Comparison of ENCODE assay signal across 8 cellular contexts in genomic region chr1:112714313-112715263, GRCh38. TPM values are rescaled to one million over a fixed set of nuclear protein-coding genes. Genes with fewer than 3 reads are reported as not detected.
DNase-seq lines count a peak whose midpoint lies in the region; ATAC-seq lines count a peak whose summit lies in the region.

No MANE protein-coding gene starts in this region.

- peaks cover 0 to 5% (median 3%) of the 10 kb centered on the region in 3 donors for H3K27me3 ChIP-seq in skeletal muscle tissue (ENCODE audit: control insufficient read depth in 3 of 3, insufficient read depth in 3 of 3, low read length in 3 of 3)

- H3K4me1 Mint-ChIP-seq in T-helper 1 cell treated with Interleukin-12 subunit alpha and Interleukin-12 subunit beta and Interleukin-4 antibody, amounts not matched to agents 30 μg/mL and 1 μg/mL, for 36 hours (ENCODE audit: low read depth) = peaks cover 33% of the 10 kb centered on the region

- no peaks in the 10 kb centered on the region for H3K9me3 Mint-ChIP-seq in T-helper 1 cell treated with Interleukin-12 subunit alpha and Interleukin-12 subunit beta and Interleukin-4 antibody, amounts not matched to agents 30 μg/mL and 1 μg/mL, for 36 hours

- peaks cover 19 to 30% (median 24%) of the 10 kb centered on the region in 3 donors for H3K36me3 ChIP-seq in skeletal muscle tissue (ENCODE audit: control insufficient read depth in 3 of 3, insufficient read depth in 3 of 3, low read length in 3 of 3)

- peak overlapping the region; percentile 81 for H3K4me3 Mint-ChIP-seq in T-helper 1 cell treated with Interleukin-12 subunit alpha and Interleukin-12 subunit beta and Interleukin-4 antibody, amounts not matched to agents 30 μg/mL and 1 μg/mL, for 36 hours

- H3K9me3 ChIP-seq in skeletal muscle tissue (ENCODE audit: control insufficient read depth in 3 of 3, low read length in 3 of 3) = no peaks in the 10 kb centered on the region

- no peaks in the 10 kb centered on the region for H3K36me3 Mint-ChIP-seq in T-helper 1 cell treated with Interleukin-12 subunit alpha and Interleukin-12 subunit beta and Interleukin-4 antibody, amounts not matched to agents 30 μg/mL and 1 μg/mL, for 36 hours (ENCODE audit: low read depth)

- ATAC-seq in HG03571 (IDR thresholded peaks at IDR 0.05; ENCODE audit: unreplicated experiment) = peak; percentile 3

- H3K27ac Mint-ChIP-seq in T-helper 1 cell treated with Interleukin-12 subunit alpha and Interleukin-12 subunit beta and Interleukin-4 antibody, amounts not matched to agents 30 μg/mL and 1 μg/mL, for 36 hours = no peak overlapping the region

- H3K27me3 Mint-ChIP-seq in T-helper 1 cell treated with Interleukin-12 subunit alpha and Interleukin-12 subunit beta and Interleukin-4 antibody, amounts not matched to agents 30 μg/mL and 1 μg/mL, for 36 hours (ENCODE audit: low read depth) = peaks cover 41% of the 10 kb centered on the region

- H3K9ac ChIP-seq in skeletal muscle tissue (ENCODE audit: low read depth in 1 of 3, low read length in 3 of 3) = peak overlapping the region; percentile 87 to 96 (median 93)

- peak overlapping the region; percentile 82 to 91 (median 87) for H3K4me3 ChIP-seq in skeletal muscle tissue (ENCODE audit: low read length in 3 of 3)

- H3K27ac ChIP-seq in skeletal muscle tissue (ENCODE audit: low read depth, low read length) = peak overlapping the region; percentile 73

- H3K4me1 ChIP-seq in skeletal muscle tissue (ENCODE audit: control insufficient read depth in 3 of 3, insufficient read depth in 3 of 3, low read length in 3 of 3) = peaks cover 29 to 49% (median 33%) of the 10 kb centered on the region in 3 donors

- DNase-seq in T-helper 1 cell (no peak), hepatic stellate cell (ENCODE audit: low spot score) (peak; percentile 42), RPMI8226 (no peak), NCI-H187 treated with DMSO at 0.1 percent for 48 hours (lab: John Stamatoyannopoulos, UW) (no peak)
- peak; percentile 27 for DNase-seq in activated naive CD4-positive, alpha-beta T cell treated with anti-CD3 and anti-CD28 coated beads, Interleukin-2, amount 50 U/mL, for 16 hours

RNA-seq across cellular contexts. Expression of gene PPM1J, which starts 0.5 kb away (rescaled TPM):
- 1.0 TPM for total RNA-seq in skeletal muscle tissue

RNA-seq across cellular contexts. Expression of gene RHOC, which starts 7.7 kb away (rescaled TPM):
- total RNA-seq in skeletal muscle tissue = 196 TPM

RNA-seq across cellular contexts. Expression of gene MOV10, which starts 40.1 kb away (rescaled TPM):
- 27.7 TPM for total RNA-seq in skeletal muscle tissue

Comparison
In these comparisons a context has a peak if more than half of its experiments do, and no peak if none do; other contexts are left out.
1. DNase-seq: peak in activated naive CD4-positive, alpha-beta T cell treated with anti-CD3 and anti-CD28 coated beads, Interleukin-2, amount 50 U/mL, for 16 hours (single experiment) and hepatic stellate cell (single experiment); none in T-helper 1 cell (0 of 5), RPMI8226 (single experiment) and NCI-H187 treated with DMSO at 0.1 percent for 48 hours (single experiment).